Comparison of ENCODE assay signal across 8 cellular contexts in genomic region chr5:119365847-119366536, GRCh38. TPM values are rescaled to one million over a fixed set of nuclear protein-coding genes. Genes with fewer than 3 reads are reported as not detected.
DNase-seq lines count a peak whose midpoint lies in the region; FAIRE-seq and TF ChIP-seq lines count a peak whose summit lies in the region.
"Had no signal": no experiment of that assay in that cellular context is flagged by ENCODE, and none has a peak within 500 bp of the region (broad histone marks: within the 10 kb centered on the region; RNA-seq: fewer than 3 reads in every experiment).

No MANE protein-coding gene starts in this region.

- peaks cover 42% of the 10 kb centered on the region for H3K4me1 ChIP-seq in PC-9 (replicated peaks; ENCODE audit: insufficient read depth)
- peaks cover 9 to 13% of the 10 kb centered on the region in 2 donors for H3K4me1 ChIP-seq in esophagus (ENCODE audit: control insufficient read depth in 2 of 2, insufficient read depth in 2 of 2, low read length in 1 of 2)
- H3K4me1 ChIP-seq in smooth muscle cell (ENCODE audit: low read depth) = peaks cover 23% of the 10 kb centered on the region

- H3K27ac ChIP-seq in PC-9 (peak overlapping the region; percentile 17; the same call in 1 of the 2 replicates), esophagus (ENCODE audit: low read depth in 2 of 2, low read length in 1 of 2) (peak overlapping the region; percentile 29 to 81), smooth muscle cell (ENCODE audit: low read depth) (peak overlapping the region; percentile 4)

- H3K9ac ChIP-seq in smooth muscle cell (ENCODE audit: low read depth) = no peak overlapping the region

- H2AFZ ChIP-seq in PC-9 (no peak overlapping the region), smooth muscle cell (ENCODE audit: low read depth) (no peak overlapping the region)

- no peak for TF ChIP-seq CTCF in PC-9 (conservative IDR thresholded peaks at IDR 0.05)
- TF ChIP-seq CTCF in smooth muscle cell (IDR thresholded peaks at IDR 0.05; ENCODE audit: borderline replicate concordance, insufficient read depth, poor library complexity, severe bottlenecking) = no peak

- H3K79me2 ChIP-seq in PC-9 (ENCODE audit: low read depth) (peaks cover 72% of the 10 kb centered on the region), smooth muscle cell (ENCODE audit: low read depth) (peaks cover 89% of the 10 kb centered on the region)

- BruUV-seq in PC-9 (replicated peaks; lab: Mats Ljungman, UMichigan) = no TSS peak

- POLR2A ChIA-PET in PC-9 (lab: Charles Lee; ENCODE audit: unreplicated experiment) = no interaction called here

- no peaks in the 10 kb centered on the region for H3K36me3 ChIP-seq in PC-9 (ENCODE audit: low read depth)
- H3K36me3 ChIP-seq in esophagus (ENCODE audit: control insufficient read depth in 2 of 2, insufficient read depth in 2 of 2, low read length in 1 of 2) = no peaks in the 10 kb centered on the region
- H3K36me3 ChIP-seq in smooth muscle cell (ENCODE audit: low read depth) = no peaks in the 10 kb centered on the region

- intact Hi-C loops in PC-9 (cut with micrococcal nuclease; ENCODE audit: unreplicated experiment) = no loop called here

- peak; percentile 5 for FAIRE-seq in GM18507 (lab: Jason Lieb, UNC)

- no peak for DNase-seq in GM18507 (ENCODE audit: extremely low spot score, insufficient read length, low read depth)
- no peak for DNase-seq in PC-9
- DNase-seq in smooth muscle cell (lab: John Stamatoyannopoulos, UW; ENCODE audit: unreplicated experiment) = no peak
- no peak for DNase-seq in retina
- no peak for DNase-seq in activated effector memory CD4-positive, alpha-beta T cell treated with anti-CD3 and anti-CD28 coated beads, Interleukin-2, amount 50 U/mL, for 16 hours
- no peak for DNase-seq in SK-N-DZ (ENCODE audit: low spot score)
- DNase-seq: DMS79 had no signal

- H4K20me1 ChIP-seq in PC-9 (ENCODE audit: insufficient read depth) (no peaks in the 10 kb centered on the region), smooth muscle cell (ENCODE audit: low read depth) (peaks cover 93% of the 10 kb centered on the region)

- CTCF ChIA-PET in PC-9 (lab: Charles Lee) = no interaction called here

- H3K4me2 ChIP-seq in PC-9 (no peak overlapping the region), smooth muscle cell (peak overlapping the region; percentile 32)

- WGBS in esophagus, 2 donors = 27 to 54% methylated on average over 3 of the region's 3 CpGs
- WGBS in smooth muscle cell (ENCODE audit: low lambda C conversion rate) = 48% methylated on average over 3 of the region's 3 CpGs

- H3K9me2 ChIP-seq in PC-9 (ENCODE audit: insufficient read depth) = no peaks in the 10 kb centered on the region

- H3K4me3 ChIP-seq in PC-9 = no peak overlapping the region
- H3K4me3 ChIP-seq in esophagus (ENCODE audit: low read depth in 1 of 2, low read length in 2 of 2) = no peak overlapping the region
- no peak overlapping the region for H3K4me3 ChIP-seq in smooth muscle cell

- H3K27me3 ChIP-seq in PC-9 (ENCODE audit: insufficient read depth, low read depth) (no peaks in the 10 kb centered on the region), esophagus (ENCODE audit: control insufficient read depth in 1 of 2, insufficient read depth in 2 of 2, low read length in 2 of 2) (no peaks in the 10 kb centered on the region), smooth muscle cell (ENCODE audit: low read depth) (no peaks in the 10 kb centered on the region)

- H3K9me3 ChIP-seq in PC-9 (ENCODE audit: insufficient read depth, low read depth) (no peaks in the 10 kb centered on the region), esophagus (ENCODE audit: control insufficient read depth in 2 of 2, insufficient read depth in 1 of 2, low read depth in 1 of 2, low read length in 1 of 2) (no peaks in the 10 kb centered on the region), smooth muscle cell (replicated peaks; ENCODE audit: low read depth) (no peaks in the 10 kb centered on the region)

- peaks cover 6% of the 10 kb centered on the region; the same call in 1 of the 2 replicates for H3F3A ChIP-seq in PC-9 (ENCODE audit: insufficient read depth, low read depth)
- H3F3A ChIP-seq in smooth muscle cell (ENCODE audit: low read depth) = peaks cover 14% of the 10 kb centered on the region

RNA-seq across cellular contexts. Expression of gene TNFAIP8, which starts 10.2 kb away (rescaled TPM):
- total RNA-seq in PC-9 (2021) (15.0 and 16.4 TPM in 2 replicates), smooth muscle cell (81.2 and 85.1 TPM in 2 replicates)
- polyA plus RNA-seq in esophagus (10 to 100 TPM; 11.0 to 16.1 TPM), smooth muscle cell (15.7 and 34.2 TPM in 2 replicates)
- 14.9 and 17.9 TPM in 2 replicates for polyA plus RNA-seq in SK-N-DZ (2014; cell fraction: cytosol; rRNA removed)
- polyA plus RNA-seq in SK-N-DZ (2014; cell fraction: nucleus; rRNA removed) = 5.8 and 12.8 TPM in 2 replicates

Comparison
In these comparisons a context has a peak if more than half of its experiments do, and no peak if none do; other contexts are left out.
1. H3K27ac ChIP-seq: peak in every context shown above with its lines; median percentile 55 in esophagus; 17 in PC-9; 4 in smooth muscle cell.